1 cellular context compared by ENCODE assay signal in genomic region chr2:62725712-62726055, GRCh38.
TF ChIP-seq lines count a peak whose summit lies in the region.

No MANE protein-coding gene starts in this region.

TF ChIP-seq in H1, 55 proteins besides CTCF, POLR2A, EP300 and RAD21:
- TF ChIP-seq TEAD4 (IDR thresholded peaks at IDR 0.05; ENCODE audit: low read depth, low read length) (no peak), YY1 (IDR thresholded peaks at IDR 0.05; ENCODE audit: low read depth, low read length) (no peak), TCF12 (IDR thresholded peaks at IDR 0.05; ENCODE audit: low read depth, low read length) (no peak), KDM5A (IDR thresholded peaks at IDR 0.05; ENCODE audit: low read length) (no peak), TBP (IDR thresholded peaks at IDR 0.05; ENCODE audit: low read depth, low read length) (no peak), RFX5 (IDR thresholded peaks at IDR 0.05; ENCODE audit: borderline replicate concordance, low read depth, low read length) (no peak), RNF2 (IDR thresholded peaks at IDR 0.05; ENCODE audit: borderline replicate concordance, low read depth, low read length, missing control alignments, poor library complexity, severe bottlenecking) (no peak), SUZ12 (IDR thresholded peaks at IDR 0.05; ENCODE audit: low read length) (no peak), KDM4A (IDR thresholded peaks at IDR 0.05; ENCODE audit: low read depth, low read length, severe bottlenecking) (no peak), HDAC2 (IDR thresholded peaks at IDR 0.05; ENCODE audit: borderline replicate concordance in 1 of 2, low read depth in 2 of 2, low read length in 2 of 2) (no peak)
